Comparison of ENCODE assay signal across 22 cellular contexts in genomic region chr3:106070187-106070586, GRCh38.
"Had no signal": no experiment of that assay in that cellular context is flagged by ENCODE, and none has a peak within 500 bp of the region (broad histone marks: within the 10 kb centered on the region; RNA-seq: fewer than 3 reads in every experiment).

No MANE protein-coding gene starts in this region.

- ATAC-seq: body of pancreas; foreskin keratinocyte; pancreas; psoas muscle; stimulated activated naive CD8-positive, alpha-beta T cell treated with anti-CD3 and anti-CD28 coated beads, Interleukin-15, amount 100 ng/mL, for 72 hours; WTC11 had no signal

- H3K9me3 ChIP-seq: body of pancreas, pancreas, suprapubic skin, vagina had no signal

- H3K4me1 ChIP-seq: body of pancreas, foreskin keratinocyte, pancreas, psoas muscle, suprapubic skin, vagina had no signal

- H3K27me3 ChIP-seq: body of pancreas, cardiac muscle cell, foreskin keratinocyte, pancreas, suprapubic skin, vagina had no signal

- H3K27ac Mint-ChIP-seq: memory B cell; nephron progenitor cell; T-helper 1 cell treated with Interleukin-12 subunit alpha and Interleukin-12 subunit beta and Interleukin-4 antibody, amounts not matched to agents 30 μg/mL and 1 μg/mL, for 36 hours; WTC11 had no signal

- H3K36me3 ChIP-seq: cardiac muscle cell, pancreas, suprapubic skin, vagina had no signal

- H3K27me3 Mint-ChIP-seq: memory B cell; stimulated activated naive CD8-positive, alpha-beta T cell treated with anti-CD3 and anti-CD28 coated beads, Interleukin-15, amount 100 ng/mL, for 72 hours had no signal

- H3K4me1 Mint-ChIP-seq: nephron progenitor cell had no signal

- H3K27ac ChIP-seq: body of pancreas, cardiac muscle cell, foreskin keratinocyte, pancreas, psoas muscle, suprapubic skin, vagina had no signal

- H3K4me3 ChIP-seq: body of pancreas, cardiac muscle cell, pancreas, psoas muscle, suprapubic skin, vagina had no signal

- H3K9me3 Mint-ChIP-seq: memory B cell had no signal

- H3K4me3 Mint-ChIP-seq: memory B cell; nephron progenitor cell; T-helper 1 cell treated with Interleukin-12 subunit alpha and Interleukin-12 subunit beta and Interleukin-4 antibody, amounts not matched to agents 30 μg/mL and 1 μg/mL, for 36 hours; WTC11 had no signal

- DNase-seq: activated CD4-positive, alpha-beta T cell treated with anti-CD3 and anti-CD28 coated beads, Interleukin-2, amount 50 U/mL, for 4 hours; activated T-cell treated with anti-CD3 and anti-CD28 coated beads for 4 hours; body of pancreas; dermis blood vessel endothelial cell; effector CD8-positive, alpha-beta T cell; foreskin keratinocyte; hypothalamus; nephron progenitor cell; pancreas; psoas muscle; right cardiac atrium; stimulated activated CD4-positive, alpha-beta T cell treated with anti-CD3 and anti-CD28 coated beads, Interleukin-12 subunit alpha, Interleukin-12 subunit beta, amount 100 ng/mL, for 4 hours; stimulated activated CD4-positive, alpha-beta T cell treated with anti-CD3 and anti-CD28 coated beads, Interleukin-4, amount 100 ng/mL, for 4 hours; stimulated activated naive CD8-positive, alpha-beta T cell treated with anti-CD3 and anti-CD28 coated beads, Interleukin-15, amount 100 ng/mL, for 72 hours; T1000; trophoblast cell had no signal
